In the genomic region with DNA sequence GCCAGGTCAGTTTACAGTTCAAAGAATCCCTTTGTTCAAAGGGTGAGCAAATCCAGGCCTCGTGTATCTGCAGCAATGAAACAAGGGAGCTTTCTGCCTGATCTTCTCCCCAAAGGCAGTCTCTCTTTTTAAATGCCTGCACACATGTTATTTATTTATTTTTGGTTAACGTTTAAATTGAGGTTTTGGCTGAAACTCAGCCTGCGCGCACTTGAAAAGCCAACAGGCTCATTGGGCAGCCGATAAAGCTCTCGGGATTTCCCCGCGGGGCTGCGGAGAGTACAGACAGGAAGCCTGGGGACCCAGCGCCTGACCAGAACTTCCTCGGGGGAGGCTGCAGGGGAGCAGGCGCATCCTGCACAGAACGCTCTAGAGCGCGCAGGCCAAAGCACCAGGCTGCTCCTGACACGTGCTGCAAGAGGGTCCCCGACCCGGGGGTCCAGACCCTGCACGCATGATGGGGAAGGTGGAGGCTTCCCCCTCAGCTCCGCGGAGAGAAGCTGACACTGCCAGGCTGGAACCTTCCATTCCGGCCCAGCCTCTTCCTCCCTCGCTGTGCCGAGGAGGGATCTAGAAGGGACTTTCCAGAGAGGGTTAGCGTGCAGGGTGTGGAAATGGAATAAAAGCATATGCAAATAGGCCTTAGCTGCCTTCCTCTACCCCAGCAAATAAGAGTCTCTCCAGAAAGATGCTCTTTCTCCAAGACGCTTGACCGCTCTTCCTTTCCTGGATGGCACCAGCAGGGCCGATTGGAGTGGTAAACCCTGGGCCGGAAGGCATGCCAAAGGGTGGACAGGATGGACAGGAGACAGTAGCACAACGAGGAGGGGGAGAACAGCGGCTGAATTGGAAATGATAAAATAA, we compare ENCODE assay signal across 8 cellular contexts. TPM values are rescaled to one million over a fixed set of nuclear protein-coding genes. Genes with fewer than 3 reads are reported as not detected.
DNase-seq lines count a peak whose midpoint lies in the region; ATAC-seq and TF ChIP-seq lines count a peak whose summit lies in the region.

No MANE protein-coding gene starts in this region.

- H3K9me3 Mint-ChIP-seq in activated T-helper 17 cell treated with anti-CD3 and anti-CD28 coated beads, Interleukin-2, amount 50 U/mL, for 72 hours = no peaks in the 10 kb centered on the region

- DNase-seq in GM13976 (ENCODE audit: low spot score) = peak; percentile 81
- peak; percentile 70 for DNase-seq in Panc1 (ENCODE audit: low read depth, low spot score)
- DNase-seq in foreskin fibroblast = peak; percentile 63 to 86
- DNase-seq in prostate gland (ENCODE audit: low spot score) = peak; percentile 46
- peak; percentile 74 for DNase-seq in ureter (ENCODE audit: low spot score)
- DNase-seq in NCI-H2029 treated with DMSO at 0.1 percent for 48 hours (lab: John Stamatoyannopoulos, UW) = no peak

- no peaks in the 10 kb centered on the region for H3K27me3 Mint-ChIP-seq in activated T-helper 17 cell treated with anti-CD3 and anti-CD28 coated beads, Interleukin-2, amount 50 U/mL, for 72 hours

- H3K27me3 ChIP-seq in Panc1 (ENCODE audit: control insufficient read depth, insufficient read depth, low read length) = no peaks in the 10 kb centered on the region
- no peaks in the 10 kb centered on the region for H3K27me3 ChIP-seq in prostate gland (replicated peaks; ENCODE audit: insufficient read depth)

- TF ChIP-seq POLR2A in prostate gland (IDR thresholded peaks at IDR 0.05) = no peak

- WGBS in prostate gland = 21% methylated on average over 27 of the region's 31 CpGs

- H3K27ac ChIP-seq in Panc1 (ENCODE audit: low read length) (peak overlapping the region; percentile 94), prostate gland (no peak overlapping the region)

- intact Hi-C loops in Panc1 (cut with micrococcal nuclease; ENCODE audit: unreplicated experiment) = no loop called here
- intact Hi-C loops in prostate gland (cut with DNase I) = no loop called here

- H3K36me3 ChIP-seq in Panc1 (ENCODE audit: control insufficient read depth, insufficient read depth, low read length) = no peaks in the 10 kb centered on the region
- no peaks in the 10 kb centered on the region for H3K36me3 ChIP-seq in prostate gland

- H3K4me1 Mint-ChIP-seq in activated T-helper 17 cell treated with anti-CD3 and anti-CD28 coated beads, Interleukin-2, amount 50 U/mL, for 72 hours = peaks cover 34% of the 10 kb centered on the region

- ATAC-seq in HG02678 (IDR thresholded peaks at IDR 0.05; ENCODE audit: unreplicated experiment) = peak; percentile 87
- peak; percentile 91 for ATAC-seq in Panc1
- peak; percentile 91 for ATAC-seq in activated T-helper 17 cell treated with anti-CD3 and anti-CD28 coated beads, Interleukin-2, amount 50 U/mL, for 72 hours (replicated peaks)

- no TSS peak for BruUV-seq in Panc1 (replicated peaks; lab: Mats Ljungman, UMichigan)

- H3K9me3 ChIP-seq in Panc1 (ENCODE audit: control insufficient read depth, insufficient read depth, low read depth, low read length) (no peaks in the 10 kb centered on the region), prostate gland (no peaks in the 10 kb centered on the region)

- H3K4me3 Mint-ChIP-seq in activated T-helper 17 cell treated with anti-CD3 and anti-CD28 coated beads, Interleukin-2, amount 50 U/mL, for 72 hours = peak overlapping the region; percentile 89

- peak overlapping the region; percentile 90 for H3K27ac Mint-ChIP-seq in activated T-helper 17 cell treated with anti-CD3 and anti-CD28 coated beads, Interleukin-2, amount 50 U/mL, for 72 hours

- POLR2A ChIA-PET in Panc1 (lab: Charles Lee) = interaction anchor here (1.6 kb wide), 1 partner anchor 46 kb away, joined by 5 read pairs; the partner anchor contains the start of gene PTTG1

- CTCF ChIA-PET in Panc1 (lab: Charles Lee) = interaction anchor here (3.1 kb wide), 1 partner anchor 29 kb away, joined by 15 read pairs; no protein-coding TSS in a partner anchor

- in situ Hi-C loops in GM13976 (cut with MboI; ENCODE audit: low sequenced_read_pairs, unreplicated experiment) = no loop called here
- in situ Hi-C loops in Panc1 (cut with HindIII; ENCODE audit: low pct_unique_long_range_greater_than_20kb, low sequenced_read_pairs) = no loop called here

- H3K4me1 ChIP-seq in Panc1 (ENCODE audit: control insufficient read depth, insufficient read depth, low read length) (peaks cover 54% of the 10 kb centered on the region), prostate gland (replicated peaks) (no peaks in the 10 kb centered on the region)

- peaks cover 49% of the 10 kb centered on the region for H3K36me3 Mint-ChIP-seq in activated T-helper 17 cell treated with anti-CD3 and anti-CD28 coated beads, Interleukin-2, amount 50 U/mL, for 72 hours (ENCODE audit: low read depth)

- H3K4me3 ChIP-seq in Panc1 (ENCODE audit: low read depth in 2 of 2, low read length in 2 of 2) (peak overlapping the region; percentile 39 to 58), foreskin fibroblast (ENCODE audit: low read depth in 1 of 2, low read length in 2 of 2) (peak overlapping the region; percentile 20 to 33), prostate gland (peak overlapping the region in 1 of 2 donors; percentile 9)

- TF ChIP-seq CTCF in GM13976 (IDR thresholded peaks at IDR 0.05; ENCODE audit: borderline replicate concordance, control extremely low read depth, extremely low read depth, insufficient read depth, missing control alignments) (no peak), Panc1 (IDR thresholded peaks at IDR 0.05) (no peak), foreskin fibroblast (IDR thresholded peaks at IDR 0.05; ENCODE audit: low read depth, low read length) (no peak), prostate gland (IDR thresholded peaks at IDR 0.05) (no peak)

RNA-seq across cellular contexts. Expression of gene PTTG1, which starts 46.1 kb away (rescaled TPM):
- total RNA-seq in Panc1 (2021; ENCODE audit: unreplicated experiment) (171 TPM), prostate gland (10 to 100 TPM in 1 of 2 donors, 1 to 10 TPM in 1; 4.3 to 44.9 TPM), ureter (2.6 TPM)
- 55.0 TPM for polyA plus RNA-seq in Panc1 (2012; ENCODE audit: insufficient read length)
- total RNA-seq in activated T-helper 17 cell treated with anti-CD3 and anti-CD28 coated beads, Interleukin-2, amount 50 U/mL, for 72 hours = 100 to 1,000 TPM; 172 to 221 TPM

RNA-seq across cellular contexts. Expression of gene SLU7, which starts 48.9 kb away (rescaled TPM):
- total RNA-seq in Panc1 (2021; ENCODE audit: unreplicated experiment) = 45.7 TPM
- 31.0 TPM for polyA plus RNA-seq in Panc1 (2012; ENCODE audit: insufficient read length)
- total RNA-seq in activated T-helper 17 cell treated with anti-CD3 and anti-CD28 coated beads, Interleukin-2, amount 50 U/mL, for 72 hours = 10 to 100 TPM; 33.2 to 53.7 TPM
- total RNA-seq in prostate gland = 10 to 100 TPM; 67.4 to 88.0 TPM
- total RNA-seq in ureter = 34.2 TPM
